ENCODE assay signal across 8 cellular contexts in genomic region chr4:71187399-71188196, GRCh38.
DNase-seq lines count a peak whose midpoint lies in the region; ATAC-seq and TF ChIP-seq lines count a peak whose summit lies in the region.

No MANE protein-coding gene starts in this region.

- TF ChIP-seq CTCF in activated CD8-positive, alpha-beta T cell treated with anti-CD3 and anti-CD28 coated beads for 36 hours (IDR thresholded peaks at IDR 0.05) = no peak
- TF ChIP-seq CTCF in esophagus muscularis mucosa (IDR thresholded peaks at IDR 0.05) (no peak), upper lobe of right lung (IDR thresholded peaks at IDR 0.05) (no peak)

- peaks cover 30% of the 10 kb centered on the region for H3K27me3 Mint-ChIP-seq in activated CD8-positive, alpha-beta T cell treated with anti-CD3 and anti-CD28 coated beads for 36 hours
- H3K27me3 Mint-ChIP-seq in naive B cell = peaks cover 33 to 63% (median 54%) of the 10 kb centered on the region in 3 donors

- H3K4me1 ChIP-seq in esophagus muscularis mucosa = peaks cover 0 to 25% (median 19%) of the 10 kb centered on the region in 4 donors
- peaks cover 13% of the 10 kb centered on the region for H3K4me1 ChIP-seq in upper lobe of right lung

- ATAC-seq in GM18498 (IDR thresholded peaks at IDR 0.05; ENCODE audit: unreplicated experiment) (peak; percentile 30), HG03520 (IDR thresholded peaks at IDR 0.05; ENCODE audit: unreplicated experiment) (peak; percentile 34), naive B cell (ENCODE audit: low read depth in 2 of 2) (peak in 1 of 2 donors; percentile 14), upper lobe of right lung (peak; percentile 60)
- ATAC-seq in activated CD8-positive, alpha-beta T cell treated with anti-CD3 and anti-CD28 coated beads for 36 hours = peak; percentile 32

- H3K36me3 Mint-ChIP-seq in activated CD8-positive, alpha-beta T cell treated with anti-CD3 and anti-CD28 coated beads for 36 hours (ENCODE audit: low read depth) = no peaks in the 10 kb centered on the region
- no peaks in the 10 kb centered on the region for H3K36me3 Mint-ChIP-seq in naive B cell

- intact Hi-C loops in activated CD8-positive, alpha-beta T cell treated with anti-CD3 and anti-CD28 coated beads for 36 hours (cut with micrococcal nuclease) = loop anchor here (5.0 to 10.0 kb wide), 2 partner anchors 203 to 525 kb away; no protein-coding TSS in a partner anchor
- intact Hi-C loops in esophagus muscularis mucosa (cut with DNase I) = no loop called here
- intact Hi-C loops in upper lobe of right lung (cut with DNase I) = no loop called here

- WGBS in esophagus muscularis mucosa = 1% methylated on average over 41 of the region's 46 CpGs

- DNase-seq in activated CD8-positive, alpha-beta T cell treated with anti-CD3 and anti-CD28 coated beads for 36 hours = peak; percentile 50
- DNase-seq in esophagus muscularis mucosa (ENCODE audit: extremely low spot score) = no peak
- peak; percentile 2 for DNase-seq in naive B cell
- peak; percentile 68 for DNase-seq in upper lobe of right lung
- DNase-seq in SIG-M5 treated with dmso at 0.1 percent for 504 hours (lab: John Stamatoyannopoulos, UW; ENCODE audit: unreplicated experiment) = no peak
- DNase-seq in SHP77 treated with DMSO at 0.1 percent for 48 hours (lab: John Stamatoyannopoulos, UW) = no peak

- H3K27ac ChIP-seq in esophagus muscularis mucosa (replicated peaks in 1 of 4) (peak overlapping the region; percentile 52 to 81 (median 72)), upper lobe of right lung (peak overlapping the region; percentile 15)

- H3K4me3 ChIP-seq in esophagus muscularis mucosa = peak overlapping the region; percentile 66 to 85 (median 75)
- H3K4me3 ChIP-seq in upper lobe of right lung = peak overlapping the region; percentile 76

- H3K4me1 Mint-ChIP-seq in activated CD8-positive, alpha-beta T cell treated with anti-CD3 and anti-CD28 coated beads for 36 hours (ENCODE audit: low read depth) = peaks cover 23% of the 10 kb centered on the region
- peaks cover 16 to 37% (median 26%) of the 10 kb centered on the region in 3 donors for H3K4me1 Mint-ChIP-seq in naive B cell

- H3K27ac Mint-ChIP-seq in activated CD8-positive, alpha-beta T cell treated with anti-CD3 and anti-CD28 coated beads for 36 hours = peak overlapping the region; percentile 53
- H3K27ac Mint-ChIP-seq in naive B cell = peak overlapping the region in 2 of 6 donors; percentile 17 to 55

- TF ChIP-seq EP300 in esophagus muscularis mucosa (IDR thresholded peaks at IDR 0.05) = no peak

- no peak for TF ChIP-seq POLR2A in esophagus muscularis mucosa (IDR thresholded peaks at IDR 0.05; ENCODE audit: low read depth)

- CTCF ChIA-PET in activated CD8-positive, alpha-beta T cell treated with anti-CD3 and anti-CD28 coated beads for 36 hours (lab: Charles Lee) = interaction anchor here (1.1 to 1.2 kb wide), 2 partner anchors 14 to 17 kb away, joined by 3 read pairs; no protein-coding TSS in a partner anchor

- no peaks in the 10 kb centered on the region for H3K36me3 ChIP-seq in esophagus muscularis mucosa
- H3K36me3 ChIP-seq in upper lobe of right lung = no peaks in the 10 kb centered on the region

- H3K9me3 ChIP-seq in esophagus muscularis mucosa (no peaks in the 10 kb centered on the region), upper lobe of right lung (no peaks in the 10 kb centered on the region)

- peaks cover 0 to 5% (median 0%) of the 10 kb centered on the region in 4 donors for H3K27me3 ChIP-seq in esophagus muscularis mucosa
- H3K27me3 ChIP-seq in upper lobe of right lung = peaks cover 5% of the 10 kb centered on the region

- H3K9me3 Mint-ChIP-seq in activated CD8-positive, alpha-beta T cell treated with anti-CD3 and anti-CD28 coated beads for 36 hours = no peaks in the 10 kb centered on the region
- H3K9me3 Mint-ChIP-seq in naive B cell = no peaks in the 10 kb centered on the region

- POLR2A ChIA-PET in activated CD8-positive, alpha-beta T cell treated with anti-CD3 and anti-CD28 coated beads for 36 hours (lab: Charles Lee) = interaction anchor here (0.6 kb wide), 1 partner anchor 512 kb away, joined by 3 read pairs; no protein-coding TSS in a partner anchor

- H3K4me3 Mint-ChIP-seq in activated CD8-positive, alpha-beta T cell treated with anti-CD3 and anti-CD28 coated beads for 36 hours = peak overlapping the region; percentile 74
- H3K4me3 Mint-ChIP-seq in naive B cell = peak overlapping the region; percentile 68 to 91 (median 85)

Comparison
In these comparisons a context has a peak if more than half of its experiments do, and no peak if none do; other contexts are left out.
1. DNase-seq: peak in activated CD8-positive, alpha-beta T cell treated with anti-CD3 and anti-CD28 coated beads for 36 hours (single experiment), naive B cell (single experiment) and upper lobe of right lung (single experiment); none in esophagus muscularis mucosa (single experiment), SIG-M5 treated with dmso at 0.1 percent for 504 hours (single experiment) and SHP77 treated with DMSO at 0.1 percent for 48 hours (single experiment).